In the genomic region with DNA sequence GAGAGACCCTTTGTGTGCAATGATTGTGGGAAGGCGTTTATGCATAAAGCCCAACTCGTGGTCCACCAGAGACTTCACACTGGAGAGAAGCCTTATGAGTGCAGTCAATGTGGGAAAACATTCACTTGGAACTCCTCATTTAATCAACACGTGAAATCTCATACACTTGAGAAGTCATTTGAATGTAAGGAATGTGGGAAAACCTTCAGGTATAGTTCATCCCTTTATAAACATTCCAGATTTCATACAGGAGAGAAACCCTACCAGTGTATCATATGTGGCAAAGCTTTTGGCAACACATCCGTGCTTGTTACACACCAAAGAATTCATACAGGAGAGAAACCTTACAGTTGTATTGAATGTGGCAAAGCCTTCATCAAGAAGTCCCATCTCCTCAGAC, we compare ENCODE assay signal across 32 cellular contexts.
"Had no signal": no experiment of that assay in that cellular context is flagged by ENCODE, and none has a peak within 500 bp of the region (broad histone marks: within the 10 kb centered on the region; RNA-seq: fewer than 3 reads in every experiment).

No MANE protein-coding gene starts in this region.

- H3K36me3 ChIP-seq: breast epithelium had no signal

- H3K27ac Mint-ChIP-seq: activated CD4-positive, alpha-beta memory T cell treated with anti-CD3 and anti-CD28 coated beads for 36 hours; activated CD4-positive, alpha-beta T cell treated with anti-CD3 and anti-CD28 coated beads for 36 hours; activated CD4-positive, alpha-beta T cell treated with anti-CD3 and anti-CD28 coated beads, Interleukin-2, amount 10 ng/mL, durations not matched to agents 24 days and 14 days; activated CD8-positive, alpha-beta memory T cell treated with anti-CD3 and anti-CD28 coated beads, Interleukin-2, amount 10 ng/mL, durations not matched to agents 7 days and 5 days; activated CD8-positive, alpha-beta T cell treated with anti-CD3 and anti-CD28 coated beads, Interleukin-2, amount 10 ng/mL, durations not matched to agents 7 days and 5 days; activated naive CD4-positive, alpha-beta T cell treated with anti-CD3 and anti-CD28 coated beads, Interleukin-2, amount 10 ng/mL, durations not matched to agents 7 days and 5 days; activated naive CD4-positive, alpha-beta T cell treated with anti-CD3 and anti-CD28 coated beads, Interleukin-2, amount 50 U/mL, for 72 hours; activated naive CD8-positive, alpha-beta T cell treated with anti-CD3 and anti-CD28 coated beads, Interleukin-2, amount 10 ng/mL, durations not matched to agents 7 days and 5 days; activated T-cell treated with anti-CD3 and anti-CD28 coated beads, Interleukin-2, amount 50 U/mL, for 24 hours; activated T-cell treated with anti-CD3 and anti-CD28 coated beads, Interleukin-2, amount 50 U/mL, for 72 hours; brain; dendritic cell treated with granulocyte-macrophage colony-stimulating factor and Interleukin-4, amounts not matched to agents 40 ng/mL and 50 ng/mL, for 4 days had no signal

- H3K27ac ChIP-seq: ascending aorta, breast epithelium, cardiac muscle cell, coronary artery, dorsolateral prefrontal cortex, epithelial cell of prostate, esophagus squamous epithelium, gastroesophageal sphincter, heart right ventricle, hepatocyte had no signal

- H3K4me3 Mint-ChIP-seq: activated CD4-positive, alpha-beta memory T cell treated with anti-CD3 and anti-CD28 coated beads for 36 hours; activated CD4-positive, alpha-beta T cell treated with anti-CD3 and anti-CD28 coated beads for 36 hours; activated CD4-positive, alpha-beta T cell treated with anti-CD3 and anti-CD28 coated beads, Interleukin-2, amount 10 ng/mL, durations not matched to agents 24 days and 14 days; activated CD8-positive, alpha-beta memory T cell treated with anti-CD3 and anti-CD28 coated beads, Interleukin-2, amount 10 ng/mL, durations not matched to agents 7 days and 5 days; activated CD8-positive, alpha-beta T cell treated with anti-CD3 and anti-CD28 coated beads, Interleukin-2, amount 10 ng/mL, durations not matched to agents 7 days and 5 days; activated naive CD4-positive, alpha-beta T cell treated with anti-CD3 and anti-CD28 coated beads, Interleukin-2, amount 10 ng/mL, durations not matched to agents 7 days and 5 days; activated naive CD8-positive, alpha-beta T cell treated with anti-CD3 and anti-CD28 coated beads, Interleukin-2, amount 10 ng/mL, durations not matched to agents 7 days and 5 days; activated T-cell treated with anti-CD3 and anti-CD28 coated beads, Interleukin-2, amount 50 U/mL, for 24 hours; activated T-cell treated with anti-CD3 and anti-CD28 coated beads, Interleukin-2, amount 50 U/mL, for 72 hours; brain; central memory CD8-positive, alpha-beta T cell; dendritic cell treated with granulocyte-macrophage colony-stimulating factor and Interleukin-4, amounts not matched to agents 40 ng/mL and 50 ng/mL, for 4 days had no signal

- H3K4me2 ChIP-seq: hepatocyte had no signal

- H3K4me1 ChIP-seq: ascending aorta, breast epithelium, esophagus squamous epithelium, gastroesophageal sphincter, heart right ventricle had no signal

- H3K27me3 Mint-ChIP-seq: activated CD4-positive, alpha-beta memory T cell treated with anti-CD3 and anti-CD28 coated beads for 36 hours; activated CD4-positive, alpha-beta T cell treated with anti-CD3 and anti-CD28 coated beads for 36 hours; activated CD4-positive, alpha-beta T cell treated with anti-CD3 and anti-CD28 coated beads, Interleukin-2, amount 10 ng/mL, durations not matched to agents 24 days and 14 days; activated CD8-positive, alpha-beta memory T cell treated with anti-CD3 and anti-CD28 coated beads, Interleukin-2, amount 10 ng/mL, durations not matched to agents 7 days and 5 days; activated naive CD8-positive, alpha-beta T cell treated with anti-CD3 and anti-CD28 coated beads, Interleukin-2, amount 10 ng/mL, durations not matched to agents 7 days and 5 days; activated T-cell treated with anti-CD3 and anti-CD28 coated beads, Interleukin-2, amount 50 U/mL, for 24 hours; brain; central memory CD8-positive, alpha-beta T cell; dendritic cell treated with granulocyte-macrophage colony-stimulating factor and Interleukin-4, amounts not matched to agents 40 ng/mL and 50 ng/mL, for 4 days had no signal

- FAIRE-seq: endothelial cell of umbilical vein had no signal

- H3K27me3 ChIP-seq: ascending aorta, breast epithelium, cardiac muscle cell, dorsolateral prefrontal cortex, esophagus squamous epithelium, gastroesophageal sphincter, heart right ventricle, hepatocyte had no signal

- DNase-seq: activated CD4-positive, alpha-beta memory T cell treated with anti-CD3 and anti-CD28 coated beads for 36 hours; activated CD4-positive, alpha-beta T cell treated with anti-CD3 and anti-CD28 coated beads for 36 hours; activated CD4-positive, alpha-beta T cell treated with anti-CD3 and anti-CD28 coated beads, Interleukin-2, amount 10 ng/mL, durations not matched to agents 24 days and 14 days; activated CD4-positive, CD25-positive, alpha-beta regulatory T cell; activated CD4-positive, CD25-positive, alpha-beta regulatory T cell treated with anti-CD3 and anti-CD28 coated beads, Interleukin-2, amount 50 U/mL, for 72 hours; activated CD8-positive, alpha-beta memory T cell treated with anti-CD3 and anti-CD28 coated beads, Interleukin-2, amount 10 ng/mL, durations not matched to agents 7 days and 5 days; activated CD8-positive, alpha-beta memory T cell treated with anti-CD3 and anti-CD28 coated beads, Interleukin-2, amount 50 U/mL, for 4 hours; activated CD8-positive, alpha-beta T cell treated with anti-CD3 and anti-CD28 coated beads, Interleukin-2, amount 10 ng/mL, durations not matched to agents 7 days and 5 days; activated gamma-delta T cell; activated naive CD4-positive, alpha-beta T cell; activated naive CD4-positive, alpha-beta T cell treated with anti-CD3 and anti-CD28 coated beads, Interleukin-2, amount 10 ng/mL, durations not matched to agents 7 days and 5 days; activated naive CD8-positive, alpha-beta T cell treated with anti-CD3 and anti-CD28 coated beads, Interleukin-2, amount 10 ng/mL, durations not matched to agents 7 days and 5 days; activated T-cell treated with anti-CD3 and anti-CD28 coated beads, Interleukin-2, amount 50 U/mL, for 24 hours; activated T-cell treated with anti-CD3 and anti-CD28 coated beads, Interleukin-2, amount 50 U/mL, for 72 hours; dorsolateral prefrontal cortex; effector memory CD4-positive, alpha-beta T cell; esophagus squamous epithelium; foreskin melanocyte; heart right ventricle; T-helper 2 cell had no signal

- H3K4me3 ChIP-seq: ascending aorta, breast epithelium, cardiac muscle cell, coronary artery, dorsolateral prefrontal cortex, esophagus squamous epithelium, gastroesophageal sphincter, heart right ventricle, hepatocyte had no signal

- H3K4me1 Mint-ChIP-seq: activated CD4-positive, alpha-beta T cell treated with anti-CD3 and anti-CD28 coated beads for 36 hours; activated CD4-positive, alpha-beta T cell treated with anti-CD3 and anti-CD28 coated beads, Interleukin-2, amount 10 ng/mL, durations not matched to agents 24 days and 14 days; activated CD8-positive, alpha-beta memory T cell treated with anti-CD3 and anti-CD28 coated beads, Interleukin-2, amount 10 ng/mL, durations not matched to agents 7 days and 5 days; activated naive CD4-positive, alpha-beta T cell treated with anti-CD3 and anti-CD28 coated beads, Interleukin-2, amount 10 ng/mL, durations not matched to agents 7 days and 5 days; activated naive CD8-positive, alpha-beta T cell treated with anti-CD3 and anti-CD28 coated beads, Interleukin-2, amount 10 ng/mL, durations not matched to agents 7 days and 5 days; brain; central memory CD8-positive, alpha-beta T cell had no signal

- H3K79me2 ChIP-seq: hepatocyte had no signal

- H2AFZ ChIP-seq: hepatocyte had no signal

- ATAC-seq: activated CD4-positive, alpha-beta T cell treated with anti-CD3 and anti-CD28 coated beads for 36 hours; activated CD8-positive, alpha-beta memory T cell treated with anti-CD3 and anti-CD28 coated beads, Interleukin-2, amount 10 ng/mL, durations not matched to agents 7 days and 5 days; activated CD8-positive, alpha-beta T cell treated with anti-CD3 and anti-CD28 coated beads, Interleukin-2, amount 10 ng/mL, durations not matched to agents 7 days and 5 days; activated naive CD4-positive, alpha-beta T cell treated with anti-CD3 and anti-CD28 coated beads, Interleukin-2, amount 50 U/mL, for 72 hours; activated T-cell treated with anti-CD3 and anti-CD28 coated beads, Interleukin-2, amount 50 U/mL, for 72 hours; gastroesophageal sphincter; heart right ventricle had no signal
